1 cellular context compared by ENCODE assay signal in genomic region chr11:128394436-128395089, GRCh38.
TF ChIP-seq lines count a peak whose summit lies in the region.

No MANE protein-coding gene starts in this region.

TF ChIP-seq in HepG2, 621 proteins besides CTCF, POLR2A, EP300 and RAD21 (continued from another document):
- TF ChIP-seq CEBPZ (IDR thresholded peaks at IDR 0.05; ENCODE audit: low read length) (no peak), SNRNP70 (IDR thresholded peaks at IDR 0.05; ENCODE audit: low read depth, low read length) (no peak), ZBTB10 (CRISPR knock-in tag; IDR thresholded peaks at IDR 0.05; ENCODE audit: borderline replicate concordance) (no peak), CBFB (CRISPR knock-in tag; IDR thresholded peaks at IDR 0.05) (no peak), ZNF589 (CRISPR knock-in tag; conservative IDR thresholded peaks at IDR 0.05) (no peak), ZNF143 (CRISPR knock-in tag; IDR thresholded peaks at IDR 0.05) (no peak), HNRNPLL (IDR thresholded peaks at IDR 0.05; ENCODE audit: low read depth, low read length, poor library complexity, severe bottlenecking) (no peak), NFE2 (CRISPR knock-in tag; IDR thresholded peaks at IDR 0.05) (no peak), TBX2 (CRISPR knock-in tag; IDR thresholded peaks at IDR 0.05; ENCODE audit: borderline replicate concordance) (no peak), TRAFD1 (CRISPR knock-in tag; IDR thresholded peaks at IDR 0.05; ENCODE audit: borderline replicate concordance) (no peak), SCMH1 (CRISPR knock-in tag; IDR thresholded peaks at IDR 0.05; ENCODE audit: borderline replicate concordance) (no peak), ATAD3A (CRISPR knock-in tag; IDR thresholded peaks at IDR 0.05) (no peak), ZNF564 (CRISPR knock-in tag; IDR thresholded peaks at IDR 0.05) (no peak), CREB1 (IDR thresholded peaks at IDR 0.05) (no peak), CREB1 (CRISPR knock-in tag; IDR thresholded peaks at IDR 0.05) (no peak), ZNF652 (CRISPR knock-in tag; IDR thresholded peaks at IDR 0.05; ENCODE audit: borderline replicate concordance, low read depth) (no peak), ZNF598 (CRISPR knock-in tag; IDR thresholded peaks at IDR 0.05; ENCODE audit: borderline replicate concordance) (no peak)
TF ChIP-seq in HepG2: peak in this region for 0.
